ENCODE assay signal across 11 cellular contexts in genomic region chr9:109422641-109423040, GRCh38.
A peak's percentile ranks its signal among the peaks of the same experiment; 100 is the strongest.
DNase-seq lines count a peak whose midpoint lies in the region; ATAC-seq and TF ChIP-seq lines count a peak whose summit lies in the region.
"Had no signal": no experiment of that assay in that cellular context is flagged by ENCODE, and none has a peak within 500 bp of the region (broad histone marks: within the 10 kb centered on the region; RNA-seq: fewer than 3 reads in every experiment).

No MANE protein-coding gene starts in this region.

- TF ChIP-seq CTCF in GM10248 (IDR thresholded peaks at IDR 0.05; ENCODE audit: control extremely low read depth, extremely low read depth, low read depth, missing control alignments), result no peak

- POLR2A ChIA-PET in GM10248 (lab: Yijun Ruan, JAX), result no interaction called here

- H3K4me3 ChIP-seq in mesendoderm (ENCODE audit: low read length), result no peak overlapping the region
- H3K4me3 ChIP-seq: colonic mucosa had no signal

- H2BK5ac ChIP-seq in mesendoderm (ENCODE audit: low read length), result no peak overlapping the region

- no peak overlapping the region for H3K23ac ChIP-seq in mesendoderm (ENCODE audit: low read length)

- H3K18ac ChIP-seq in mesendoderm (ENCODE audit: low read length), result no peak overlapping the region

- CTCF ChIA-PET in GM10248 (lab: Yijun Ruan, JAX), result interaction anchor here (1.0 to 4.6 kb wide), 10 partner anchors 10 to 178 kb away, joined by 3 to 32 read pairs (median 5); no protein-coding TSS in a partner anchor

- ATAC-seq in GM19328 (IDR thresholded peaks at IDR 0.05; ENCODE audit: unreplicated experiment) (peak; percentile 70), HG02852 (IDR thresholded peaks at IDR 0.05; ENCODE audit: unreplicated experiment) (peak; percentile 77)

- no peak overlapping the region for H2BK120ac ChIP-seq in mesendoderm (ENCODE audit: low read depth, low read length)

- H3K27me3 ChIP-seq in mesendoderm (ENCODE audit: insufficient read depth, low read length, poor library complexity), result no peaks in the 10 kb centered on the region
- H3K27me3 ChIP-seq: colonic mucosa had no signal

- no peaks in the 10 kb centered on the region for H3K79me2 ChIP-seq in mesendoderm (ENCODE audit: control insufficient read depth, insufficient read depth, low read length)

- H3K56ac ChIP-seq in mesendoderm (ENCODE audit: low read length), result no peak overlapping the region

- peak; percentile 59 for DNase-seq in GM10248 (ENCODE audit: extremely low spot score)
- no peak for DNase-seq in kidney glomerular epithelial cell (lab: John Stamatoyannopoulos, UW)
- no peak for DNase-seq in mesendoderm
- no peak for DNase-seq in NCI-H69 (lab: John Stamatoyannopoulos, UW)
- DNase-seq in head of caudate nucleus, result no peak
- DNase-seq: activated T-cell treated with anti-CD3 and anti-CD28 coated beads, Interleukin-2, amount 50 U/mL, for 48 hours; colonic mucosa; NCI-H524 had no signal

- no peak overlapping the region for H3K4ac ChIP-seq in mesendoderm (ENCODE audit: low read depth, low read length)

- peak overlapping the region; percentile 18 for H3K27ac ChIP-seq in KOPT-K1 (ENCODE audit: low read depth, low read length, poor library complexity, severe bottlenecking)
- H3K27ac ChIP-seq in mesendoderm (ENCODE audit: low read depth, low read length), result no peak overlapping the region
- H3K27ac ChIP-seq: colonic mucosa had no signal

- no peak overlapping the region for H4K5ac ChIP-seq in mesendoderm (ENCODE audit: low read length)

- H2BK15ac ChIP-seq in mesendoderm (replicated peaks; ENCODE audit: low read depth), result no peak overlapping the region

- no peaks in the 10 kb centered on the region for H3K4me1 ChIP-seq in mesendoderm (ENCODE audit: control insufficient read depth, low read depth, low read length)
- H3K4me1 ChIP-seq: colonic mucosa had no signal

- H3K79me1 ChIP-seq in mesendoderm (ENCODE audit: low read length), result no peaks in the 10 kb centered on the region

- no peak overlapping the region for H2AK5ac ChIP-seq in mesendoderm (ENCODE audit: low read length)

- no peaks in the 10 kb centered on the region for H3K9me3 ChIP-seq in KOPT-K1 (ENCODE audit: insufficient read depth, low read length, poor library complexity, severe bottlenecking)
- H3K9me3 ChIP-seq: colonic mucosa had no signal

- intact Hi-C loops in head of caudate nucleus (cut with DNase I), result no loop called here

- H4K8ac ChIP-seq in mesendoderm (ENCODE audit: low read depth, low read length), result no peak overlapping the region

- H3K9ac ChIP-seq in mesendoderm (ENCODE audit: low read length), result no peak overlapping the region

- H3K36me3 ChIP-seq in KOPT-K1 (ENCODE audit: insufficient read depth, low read length) (no peaks in the 10 kb centered on the region), mesendoderm (ENCODE audit: control insufficient read depth, insufficient read depth, low read length) (no peaks in the 10 kb centered on the region)

- no CpG with 5 or more reads among the region's 7 CpGs for WGBS in mesendoderm (ENCODE audit: extremely low coverage, insufficient coverage, low lambda C conversion rate)

- no peak overlapping the region for H3K4me2 ChIP-seq in mesendoderm (ENCODE audit: low read length)
